In genomic region chr7:107180378-107180777, GRCh38 we compare ENCODE assay signal across 8 cellular contexts. TPM values are rescaled to one million over a fixed set of nuclear protein-coding genes. Genes with fewer than 3 reads are reported as not detected.
DNase-seq lines count a peak whose midpoint lies in the region; TF ChIP-seq lines count a peak whose summit lies in the region.

No MANE protein-coding gene starts in this region.

- no peak overlapping the region for H2BK15ac ChIP-seq in H9 (ENCODE audit: low read depth, low read length)

- H3K27me3 ChIP-seq in H9 (ENCODE audit: insufficient read depth, low read length), result no peaks in the 10 kb centered on the region
- H3K27me3 ChIP-seq in HAP-1 (ENCODE audit: low read depth), result no peaks in the 10 kb centered on the region

- no peaks in the 10 kb centered on the region for H3K79me1 ChIP-seq in H9 (ENCODE audit: insufficient read depth, low read depth, low read length, poor library complexity, severe bottlenecking)

- no peak overlapping the region for H2BK5ac ChIP-seq in H9 (ENCODE audit: insufficient read length, low read length)

- no peak overlapping the region for H3K23ac ChIP-seq in H9 (ENCODE audit: insufficient read length, low read depth, low read length)

- TF ChIP-seq CTCF in H9 (conservative IDR thresholded peaks at IDR 0.05), result no peak

- H3K23me2 ChIP-seq in H9 (ENCODE audit: insufficient read length, low read depth, low read length, poor library complexity, severe bottlenecking), result no peaks in the 10 kb centered on the region

- no peak overlapping the region for H4K5ac ChIP-seq in H9 (ENCODE audit: insufficient read length, low read depth, low read length)

- no CpG with 5 or more reads among the region's 1 CpG for WGBS in H9 (ENCODE audit: extremely low coverage, insufficient read length, low lambda C conversion rate)

- no peak overlapping the region for H4K8ac ChIP-seq in H9 (replicated peaks; ENCODE audit: insufficient read length, low read depth, low read length)

- H3K79me2 ChIP-seq in H9 (ENCODE audit: insufficient read depth, low read length), result no peaks in the 10 kb centered on the region; the same call in 1 of the 2 replicates

- H2AFZ ChIP-seq in H9 (ENCODE audit: low read length), result no peak overlapping the region

- no peak overlapping the region for H3K14ac ChIP-seq in H9 (ENCODE audit: insufficient read depth, low read length)

- H3K9me3 ChIP-seq in H9 (ENCODE audit: control insufficient read depth, low read depth, low read length), result no peaks in the 10 kb centered on the region
- no peaks in the 10 kb centered on the region for H3K9me3 ChIP-seq in HAP-1

- H3K27ac ChIP-seq in H9 (ENCODE audit: insufficient read length, low read depth, low read length), result no peak overlapping the region

- H3K56ac ChIP-seq in H9 (ENCODE audit: insufficient read length, low read depth, low read length), result no peak overlapping the region

- DNase-seq in NCI-H2171 treated with DMSO at 0.1 percent for 48 hours (lab: John Stamatoyannopoulos, UW), result peak; percentile 52
- DNase-seq in NCI-H2171 (lab: John Stamatoyannopoulos, UW), result no peak
- peak; percentile 43 to 58 for DNase-seq in activated CD8-positive, alpha-beta memory T cell treated with anti-CD3 and anti-CD28 coated beads for 1 hour (ENCODE audit: extremely low read depth in 1 of 2, low read depth in 1 of 2)
- DNase-seq in fibroblast of peridontal ligament (ENCODE audit: extremely low read depth), result peak; percentile 81
- peak; percentile 73 for DNase-seq in stimulated activated CD4-positive, alpha-beta T cell treated with anti-CD3 and anti-CD28 coated beads, Interleukin-2, amount 100 ng/mL, for 4 hours (ENCODE audit: low read depth)
- DNase-seq in NCI-H1092 (lab: John Stamatoyannopoulos, UW), result no peak
- no peak for DNase-seq in H9
- no peak for DNase-seq in HAP-1 (ENCODE audit: low spot score in 2 of 2)

- no peak overlapping the region for H3K4me2 ChIP-seq in H9 (ENCODE audit: insufficient read depth, insufficient read length, low read length)

- no peak overlapping the region for H3K18ac ChIP-seq in H9 (ENCODE audit: insufficient read length, low read depth, low read length)

- H2AK5ac ChIP-seq in H9 (ENCODE audit: insufficient read length, low read length), result no peak overlapping the region

- in situ Hi-C loops in HAP-1 (cut with MboI; ENCODE audit: low sequenced_read_pairs), result loop anchor here (25.0 kb wide), 2 partner anchors 557 to 682 kb away; partner anchors contain the start of gene CBLL1

- H3K4me1 Mint-ChIP-seq in H9, result peaks cover 0 to 3% of the 10 kb centered on the region in 2 experiments; a peak in 1 of 4 replicates

- no peak overlapping the region for H2BK20ac ChIP-seq in H9 (ENCODE audit: low read depth, low read length, poor library complexity, severe bottlenecking)

- peaks cover 5% of the 10 kb centered on the region for H3K36me3 ChIP-seq in HAP-1 (replicated peaks)

- H2BK12ac ChIP-seq in H9 (ENCODE audit: insufficient read length, low read depth, low read length), result no peak overlapping the region

- no peak overlapping the region for H3K9ac ChIP-seq in H9 (ENCODE audit: extremely low read depth, insufficient read length, low read length)

- no peak overlapping the region for H3K4me3 ChIP-seq in HAP-1

- H3K9me3 Mint-ChIP-seq in H9, result no peaks in the 10 kb centered on the region

- no peak overlapping the region for H3K4ac ChIP-seq in H9 (ENCODE audit: low read depth, low read length)

- H3K27ac Mint-ChIP-seq in H9, result peak overlapping the region in 1 of 3 experiments; percentile 1; a peak in 2 of 7 replicates

- H4K91ac ChIP-seq in H9 (ENCODE audit: insufficient read length, low read depth, low read length), result no peak overlapping the region

- H2BK120ac ChIP-seq in H9 (ENCODE audit: low read depth, low read length, poor library complexity, severe bottlenecking), result no peak overlapping the region

- H3K36me3 Mint-ChIP-seq in H9 (ENCODE audit: insufficient read depth in 1 of 3, low read depth in 3 of 3), result peaks cover 6 to 42% (median 40%) of the 10 kb centered on the region in 3 experiments; a peak in 5 of 7 replicates

- H3K4me1 ChIP-seq in H9 (ENCODE audit: insufficient read depth, low read length) (no peaks in the 10 kb centered on the region), HAP-1 (peaks cover 3% of the 10 kb centered on the region; the same call in 1 of the 2 replicates)

- no peak overlapping the region for H3T11ph ChIP-seq in H9 (ENCODE audit: low read length)

- H4K20me1 ChIP-seq in H9 (ENCODE audit: control insufficient read depth, insufficient read depth, insufficient read length), result no peaks in the 10 kb centered on the region

- no peaks in the 10 kb centered on the region for H3K27me3 Mint-ChIP-seq in H9 (ENCODE audit: low read depth)

- H3K4me3 Mint-ChIP-seq in H9, result no peak overlapping the region

RNA-seq across cellular contexts. Expression of gene HBP1, which starts 11.6 kb away (rescaled TPM):
- 27.6 TPM in 2 replicates for total RNA-seq in H9 (2021)

Comparison
In these comparisons a context has a peak if more than half of its experiments do, and no peak if none do; other contexts are left out.
1. DNase-seq: peak in NCI-H2171 treated with DMSO at 0.1 percent for 48 hours (single experiment), activated CD8-positive, alpha-beta memory T cell treated with anti-CD3 and anti-CD28 coated beads for 1 hour (2 of 2), fibroblast of peridontal ligament (single experiment) and stimulated activated CD4-positive, alpha-beta T cell treated with anti-CD3 and anti-CD28 coated beads, Interleukin-2, amount 100 ng/mL, for 4 hours (single experiment); none in NCI-H2171 (single experiment), NCI-H1092 (single experiment), H9 (single experiment) and HAP-1 (0 of 2).